ENCODE assay signal across 1 cellular context in the genomic region with DNA sequence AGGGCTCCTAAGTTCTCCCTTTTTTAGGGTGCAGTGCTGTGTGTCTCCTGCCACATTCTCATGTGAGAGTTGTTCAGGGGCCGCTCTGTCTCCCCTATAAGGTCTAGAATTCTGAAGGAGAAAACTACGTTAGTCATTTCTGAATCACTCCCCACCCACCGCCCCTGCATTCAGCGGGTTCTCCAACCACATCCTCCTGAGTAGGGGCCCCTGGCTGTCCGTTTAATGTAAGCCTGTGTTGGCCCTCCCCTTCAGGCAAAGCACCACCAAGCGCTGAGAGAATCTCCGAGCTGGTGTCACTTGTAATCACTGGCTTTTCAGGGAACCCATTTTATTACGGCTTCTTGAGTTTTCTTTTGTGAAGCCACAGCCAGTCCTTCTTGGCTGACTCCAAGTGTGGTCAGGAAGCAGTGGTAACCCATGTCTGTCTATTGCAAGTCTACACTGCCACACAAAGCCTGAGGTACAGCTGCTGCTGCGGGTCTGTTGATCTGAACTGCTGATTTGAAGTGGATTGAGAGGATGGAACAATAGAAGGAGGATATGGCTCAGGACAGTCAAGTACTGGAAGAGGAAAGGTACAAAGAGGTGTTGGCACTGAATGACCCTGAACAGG.
TF ChIP-seq lines count a peak whose summit lies in the region.

No MANE protein-coding gene starts in this region.

TF ChIP-seq in SK-N-SH treated with all-trans-retinoic acid at 6 μM for 48 hours, 23 proteins besides CTCF, POLR2A, EP300 and RAD21 (continued from another document):
- TF ChIP-seq, protein P1, sequence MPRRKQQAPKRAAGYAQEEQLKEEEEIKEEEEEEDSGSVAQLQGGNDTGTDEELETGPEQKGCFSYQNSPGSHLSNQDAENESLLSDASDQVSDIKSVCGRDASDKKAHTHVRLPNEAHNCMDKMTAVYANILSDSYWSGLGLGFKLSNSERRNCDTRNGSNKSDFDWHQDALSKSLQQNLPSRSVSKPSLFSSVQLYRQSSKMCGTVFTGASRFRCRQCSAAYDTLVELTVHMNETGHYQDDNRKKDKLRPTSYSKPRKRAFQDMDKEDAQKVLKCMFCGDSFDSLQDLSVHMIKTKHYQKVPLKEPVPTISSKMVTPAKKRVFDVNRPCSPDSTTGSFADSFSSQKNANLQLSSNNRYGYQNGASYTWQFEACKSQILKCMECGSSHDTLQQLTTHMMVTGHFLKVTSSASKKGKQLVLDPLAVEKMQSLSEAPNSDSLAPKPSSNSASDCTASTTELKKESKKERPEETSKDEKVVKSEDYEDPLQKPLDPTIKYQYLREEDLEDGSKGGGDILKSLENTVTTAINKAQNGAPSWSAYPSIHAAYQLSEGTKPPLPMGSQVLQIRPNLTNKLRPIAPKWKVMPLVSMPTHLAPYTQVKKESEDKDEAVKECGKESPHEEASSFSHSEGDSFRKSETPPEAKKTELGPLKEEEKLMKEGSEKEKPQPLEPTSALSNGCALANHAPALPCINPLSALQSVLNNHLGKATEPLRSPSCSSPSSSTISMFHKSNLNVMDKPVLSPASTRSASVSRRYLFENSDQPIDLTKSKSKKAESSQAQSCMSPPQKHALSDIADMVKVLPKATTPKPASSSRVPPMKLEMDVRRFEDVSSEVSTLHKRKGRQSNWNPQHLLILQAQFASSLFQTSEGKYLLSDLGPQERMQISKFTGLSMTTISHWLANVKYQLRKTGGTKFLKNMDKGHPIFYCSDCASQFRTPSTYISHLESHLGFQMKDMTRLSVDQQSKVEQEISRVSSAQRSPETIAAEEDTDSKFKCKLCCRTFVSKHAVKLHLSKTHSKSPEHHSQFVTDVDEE (CRISPR knock-in tag; IDR thresholded peaks at IDR 0.05) = no peak
- no peak for TF ChIP-seq GLIS3 (CRISPR knock-in tag; IDR thresholded peaks at IDR 0.05)
- no peak for TF ChIP-seq CREB5 (CRISPR knock-in tag; IDR thresholded peaks at IDR 0.05; ENCODE audit: low read depth)
TF ChIP-seq in SK-N-SH treated with all-trans-retinoic acid at 6 μM for 48 hours: peak in this region for 0.
